ENCODE assay signal across 20 cellular contexts in genomic region chr12:49872781-49873181, GRCh38. TPM values are rescaled to one million over a fixed set of nuclear protein-coding genes. Genes with fewer than 3 reads are reported as not detected.
DNase-seq lines count a peak whose midpoint lies in the region; ATAC-seq, FAIRE-seq and TF ChIP-seq lines count a peak whose summit lies in the region.
"Had no signal": no experiment of that assay in that cellular context is flagged by ENCODE, and none has a peak within 500 bp of the region (broad histone marks: within the 10 kb centered on the region; RNA-seq: fewer than 3 reads in every experiment).

No MANE protein-coding gene starts in this region.

- H3K4me1 Mint-ChIP-seq in HFFc6 (ENCODE audit: low read depth) = peaks cover 55% of the 10 kb centered on the region
- H3K4me1 Mint-ChIP-seq: activated CD4-positive, alpha-beta T cell treated with anti-CD3 and anti-CD28 coated beads, Interleukin-2, amount 10 ng/mL, durations not matched to agents 24 days and 14 days had no signal

- H3K9me1 ChIP-seq in K562 (ENCODE audit: control insufficient read depth, insufficient read depth, low read length) = no peaks in the 10 kb centered on the region

- in situ Hi-C loops in K562 (cut with MboI) = no loop called here

- no peak overlapping the region for H3K4me2 ChIP-seq in K562 (ENCODE audit: insufficient read depth, low read length)
- H3K4me2 ChIP-seq: KMS-11 had no signal

- no peak for TF ChIP-seq POLR2A in K562 (conservative IDR thresholded peaks at IDR 0.05)
- TF ChIP-seq POLR2A in Peyer's patch (IDR thresholded peaks at IDR 0.05) = no peak

- POLR2A ChIA-PET in K562 (lab: Yijun Ruan, JAX) = interaction anchor here (0.6 to 0.9 kb wide), 2 partner anchors 97 to 132 kb away, joined by 3 to 6 read pairs; partner anchors contain the start of gene TMBIM6

- no peak overlapping the region for H2AFZ ChIP-seq in K562 (ENCODE audit: low read depth, low read length)

- 48% methylated on average over 6 of the region's 6 CpGs for WGBS in K562 (ENCODE audit: insufficient coverage, low coverage, missing lambda C conversion rate)

- no peak for TF ChIP-seq RAD21 in K562 (CRISPR knock-in tag; conservative IDR thresholded peaks at IDR 0.05 in 1 of 2, IDR thresholded peaks at IDR 0.05 in 1 of 2)

- DNase-seq in HFFc6 (peak; percentile 29), K562 (ENCODE audit: extremely low read depth in 1 of 4, low spot score in 3 of 4) (no peak), islet precursor cell (peak; percentile 44), midbrain (lab: John Stamatoyannopoulos, UW) (no peak), Peyer's patch (no peak), frontal cortex (ENCODE audit: low spot score in 2 of 2) (no peak)
- no peak for DNase-seq in activated CD4-positive, alpha-beta T cell treated with anti-CD3 and anti-CD28 coated beads for 48 hours
- DNase-seq: activated CD4-positive, alpha-beta T cell treated with anti-CD3 and anti-CD28 coated beads, Interleukin-2, amount 10 ng/mL, durations not matched to agents 24 days and 14 days; NCI-H2107; OCI-M1; stimulated activated CD4-positive, alpha-beta T cell treated with anti-CD3 and anti-CD28 coated beads, Interleukin-4, amount 100 ng/mL, for 24 hours; stimulated activated naive CD4-positive, alpha-beta T cell; T-helper 17 cell had no signal

- no peak overlapping the region for H3K4me3 Mint-ChIP-seq in HFFc6
- H3K4me3 Mint-ChIP-seq: activated CD4-positive, alpha-beta T cell treated with anti-CD3 and anti-CD28 coated beads, Interleukin-2, amount 10 ng/mL, durations not matched to agents 24 days and 14 days; T-helper 17 cell had no signal

- intact Hi-C loops in K562 (cut with micrococcal nuclease) = no loop called here

- H3K79me2 ChIP-seq in K562 (ENCODE audit: control insufficient read depth, insufficient read depth, low read length) = no peaks in the 10 kb centered on the region

- H3K27ac ChIP-seq in C4-2B = peak overlapping the region; percentile 63
- H3K27ac ChIP-seq in K562 (ENCODE audit: extremely low read depth, low read depth, low read length) = no peak overlapping the region; the same call in 2 of the 3 replicates
- H3K27ac ChIP-seq in Peyer's patch = no peak overlapping the region
- H3K27ac ChIP-seq: cardiac muscle cell, KMS-11 had no signal

- CTCF ChIA-PET in K562 (lab: Yijun Ruan, JAX; ENCODE audit: low intra/inter-chr PET ratio) = no interaction called here

- TF ChIP-seq CTCF in C4-2B (conservative IDR thresholded peaks at IDR 0.05) = no peak
- no peak for TF ChIP-seq CTCF in HFFc6 (IDR thresholded peaks at IDR 0.05)
- TF ChIP-seq CTCF in K562 (IDR thresholded peaks at IDR 0.05 in 2 of 3, conservative IDR thresholded peaks at IDR 0.05 in 1 of 3; ENCODE audit: insufficient read depth in 2 of 3, low read depth in 1 of 3, low read length in 3 of 3) = no peak
- TF ChIP-seq CTCF in Peyer's patch (IDR thresholded peaks at IDR 0.05) = no peak

- H3K27me3 ChIP-seq in K562 (ENCODE audit: control insufficient read depth in 2 of 2, insufficient read depth in 2 of 2, low read length in 2 of 2) = no peaks in the 10 kb centered on the region
- no peaks in the 10 kb centered on the region for H3K27me3 ChIP-seq in Peyer's patch
- H3K27me3 ChIP-seq: cardiac muscle cell had no signal

- ATAC-seq in K562 = no peak
- ATAC-seq: T-helper 17 cell had no signal

- no peak overlapping the region for H3K9ac ChIP-seq in K562 (ENCODE audit: insufficient read depth in 1 of 2, low read depth in 2 of 2, low read length in 2 of 2)
- H3K9ac ChIP-seq: KMS-11 had no signal

- H3K36me3 ChIP-seq in K562 (ENCODE audit: control insufficient read depth, insufficient read depth, low read length) (no peaks in the 10 kb centered on the region), Peyer's patch (no peaks in the 10 kb centered on the region)
- H3K36me3 ChIP-seq: cardiac muscle cell had no signal

- no peaks in the 10 kb centered on the region for H3K36me3 Mint-ChIP-seq in HFFc6 (ENCODE audit: low read depth)

- FAIRE-seq in K562 (lab: Jason Lieb, UNC) (no peak), frontal cortex (lab: Jason Lieb, UNC) (no peak)

- H3K9me3 Mint-ChIP-seq in HFFc6 = no peaks in the 10 kb centered on the region

- H4K20me1 ChIP-seq in K562 (replicated peaks; ENCODE audit: control insufficient read depth, insufficient read depth, low read length) = no peaks in the 10 kb centered on the region

- peaks cover 8% of the 10 kb centered on the region; the same call in 1 of the 2 replicates for H3K27me3 Mint-ChIP-seq in HFFc6 (ENCODE audit: insufficient read depth)
- H3K27me3 Mint-ChIP-seq: T-helper 17 cell had no signal

- no peak for TF ChIP-seq EP300 in K562 (IDR thresholded peaks at IDR 0.05; ENCODE audit: low read length)

- H3K4me1 ChIP-seq in K562 (replicated peaks in 1 of 2; ENCODE audit: control insufficient read depth in 2 of 2, insufficient read depth in 2 of 2, low read length in 2 of 2) = peaks cover 29 to 33% of the 10 kb centered on the region in 2 experiments
- H3K4me1 ChIP-seq in Peyer's patch = peaks cover 0 to 6% (median 0%) of the 10 kb centered on the region in 4 donors

- H3K27ac Mint-ChIP-seq in HFFc6 = no peak overlapping the region
- H3K27ac Mint-ChIP-seq: activated CD4-positive, alpha-beta T cell treated with anti-CD3 and anti-CD28 coated beads, Interleukin-2, amount 10 ng/mL, durations not matched to agents 24 days and 14 days; activated T-helper 2 cell treated with anti-CD3 and anti-CD28 coated beads, Interferon-gamma antibody, Interleukin-2, Interleukin-4, amounts not matched to agents 10 μg/mL and 5 μg/mL and 100 μg/mL, durations not matched to agents 14 hours and 24 hours and 36 hours; T-helper 17 cell had no signal

- H3K9me3 ChIP-seq in K562 (replicated peaks; ENCODE audit: control insufficient read depth, insufficient read depth, low read depth, low read length) = peaks cover 2% of the 10 kb centered on the region; the same call in 1 of the 2 replicates
- no peaks in the 10 kb centered on the region for H3K9me3 ChIP-seq in Peyer's patch

- no TSS peak for BruUV-seq in K562 (replicated peaks; lab: Mats Ljungman, UMichigan)

- H3K4me3 ChIP-seq in K562 (no peak overlapping the region), Peyer's patch (no peak overlapping the region)
- H3K4me3 ChIP-seq: cardiac muscle cell had no signal

RNA-seq across cellular contexts. Expression of gene BCDIN3D, which starts 29.9 kb away (rescaled TPM):
- 1 to 10 TPM; 1.5 to 2.9 (median 2.0) TPM for total RNA-seq in HFFc6 (2021; fragmentation: NEBNext Ultra II Directional; extraction: Animal tissue kit (Norgen Biotek cat#: 25700))
- 6.1 and 8.1 TPM in 2 replicates for total RNA-seq in K562 (2011; cell fraction: chromatin; rRNA removed; ENCODE audit: low replicate concordance)
- total RNA-seq in K562 (2011; cell fraction: nucleolus; rRNA removed) = 10.5 and 11.7 TPM in 2 replicates
- total RNA-seq in K562 (2011; cell fraction: nucleoplasm; rRNA removed) = 9.2 and 11.8 TPM in 2 replicates
- total RNA-seq in K562 (2014; rRNA removed) = 3.7 and 4.3 TPM in 2 replicates
- 4.4 and 4.6 TPM in 2 replicates for total RNA-seq in K562 (2014; rRNA removed; fragmentation: Illumina TruSeq; extraction: Trizol)
- 4.9 TPM in 2 replicates for total RNA-seq in K562 (2015; rRNA removed; fragmentation: Illumina TruSeq; extraction: Trizol)
- total RNA-seq in K562 (2021) = 5.1 and 5.6 TPM in 2 replicates
- polyA plus RNA-seq in K562 (2011; rRNA removed) = 3.7 and 5.6 TPM in 2 replicates
- polyA plus RNA-seq in K562 (2011; cell fraction: cytosol; rRNA removed) = 3.5 and 4.3 TPM in 2 replicates
- polyA plus RNA-seq in K562 (2011; cell fraction: nucleus; rRNA removed) = 2.3 and 3.5 TPM in 2 replicates
- polyA plus RNA-seq in K562 (2012) = 4.0 and 5.4 TPM in 2 replicates
- 5.1 and 5.9 TPM in 2 replicates for polyA plus RNA-seq in K562 (2014; fragmentation: Illumina TruSeq; extraction: Trizol)
- 1 to 10 TPM; 6.3 to 6.9 TPM for polyA plus RNA-seq in K562 (2014; fragmentation: Nextera tagmentation; extraction: Ambion mirVana)
- polyA plus RNA-seq in K562 (2014; rRNA removed) = 5.2 and 5.8 TPM in 2 replicates
- polyA minus RNA-seq in K562 (2011; rRNA and poly(A)+ RNA removed) = 4.7 and 5.3 TPM in 2 replicates
- polyA minus RNA-seq in K562 (2011; cell fraction: cytosol; rRNA and poly(A)+ RNA removed) = 1.1 and 1.9 TPM in 2 replicates
- polyA minus RNA-seq in K562 (2011; cell fraction: nucleus; rRNA and poly(A)+ RNA removed) = 2.7 and 4.7 TPM in 2 replicates
- 1 to 10 TPM; 2.3 to 5.2 (median 3.1) TPM for total RNA-seq in Peyer's patch
- 6.9 TPM for total RNA-seq in frontal cortex

RNA-seq across cellular contexts. Expression of gene FAIM2, which starts 30.9 kb away (rescaled TPM):
- total RNA-seq in HFFc6 (2021; fragmentation: NEBNext Ultra II Directional; extraction: Animal tissue kit (Norgen Biotek cat#: 25700)) = 1 to 10 TPM in 4 of 6 experiments, under 1 TPM in 2; 0.24 to 1.1 (median 1.1) TPM
- total RNA-seq in K562 (2011; cell fraction: chromatin; rRNA removed; ENCODE audit: low replicate concordance) = not detected in 2 replicates
- total RNA-seq in K562 (2011; cell fraction: nucleolus; rRNA removed) = not detected in 2 replicates
- total RNA-seq in K562 (2011; cell fraction: nucleoplasm; rRNA removed) = 0.15 TPM in 1 of 2 replicates, not detected in the other
- total RNA-seq in K562 (2014; rRNA removed) (not detected in 2 replicates), K562 (2014; rRNA removed; fragmentation: Illumina TruSeq; extraction: Trizol) (not detected in 2 replicates), K562 (2015; rRNA removed; fragmentation: Illumina TruSeq; extraction: Trizol) (not detected in 2 replicates), K562 (2021) (not detected in 2 replicates), Peyer's patch (1 to 10 TPM in 3 of 4 donors, under 1 TPM in 1; 0.83 to 4.7 (median 2.9) TPM), frontal cortex (17.9 TPM)
- polyA plus RNA-seq in K562 (2011; rRNA removed) (not detected in 2 replicates), K562 (2014; fragmentation: Illumina TruSeq; extraction: Trizol) (not detected in 2 replicates), K562 (2014; fragmentation: Nextera tagmentation; extraction: Ambion mirVana) (under 1 TPM in 1 of 2 experiments, not detected in 1; 0.10 TPM), K562 (2014; rRNA removed) (0.01 TPM in 1 of 2 replicates, not detected in the other)
- 0.07 and 0.76 TPM in 2 replicates for polyA plus RNA-seq in K562 (2011; cell fraction: cytosol; rRNA removed)
- not detected in 2 replicates for polyA plus RNA-seq in K562 (2011; cell fraction: nucleus; rRNA removed)
- 0.09 and 0.17 TPM in 2 replicates for polyA plus RNA-seq in K562 (2012)
- not detected in 2 replicates for polyA minus RNA-seq in K562 (2011; rRNA and poly(A)+ RNA removed)
- polyA minus RNA-seq in K562 (2011; cell fraction: cytosol; rRNA and poly(A)+ RNA removed) = not detected in 2 replicates
- polyA minus RNA-seq in K562 (2011; cell fraction: nucleus; rRNA and poly(A)+ RNA removed) = not detected in 2 replicates
- total RNA-seq: epithelial cell of proximal tubule, mononuclear cell, pulmonary artery endothelial cell had no signal

RNA-seq across cellular contexts. Expression of gene NCKAP5L, which starts 44.6 kb away (rescaled TPM):
- 10 to 100 TPM; 24.4 to 37.5 (median 25.0) TPM for total RNA-seq in HFFc6 (2021; fragmentation: NEBNext Ultra II Directional; extraction: Animal tissue kit (Norgen Biotek cat#: 25700))
- 15.1 and 38.6 TPM in 2 replicates for total RNA-seq in K562 (2011; cell fraction: chromatin; rRNA removed; ENCODE audit: low replicate concordance)
- 21.6 and 25.2 TPM in 2 replicates for total RNA-seq in K562 (2011; cell fraction: nucleolus; rRNA removed)
- total RNA-seq in K562 (2011; cell fraction: nucleoplasm; rRNA removed) = 21.0 and 24.7 TPM in 2 replicates
- total RNA-seq in K562 (2014; rRNA removed) (7.3 and 9.4 TPM in 2 replicates), K562 (2014; rRNA removed; fragmentation: Illumina TruSeq; extraction: Trizol) (1.4 and 2.1 TPM in 2 replicates), K562 (2015; rRNA removed; fragmentation: Illumina TruSeq; extraction: Trizol) (4.7 and 4.9 TPM in 2 replicates), K562 (2021) (13.4 and 14.4 TPM in 2 replicates), Peyer's patch (10 to 100 TPM in 1 of 4 donors, 1 to 10 TPM in 3; 3.3 to 16.5 (median 7.5) TPM), frontal cortex (7.3 TPM)
- polyA plus RNA-seq in K562 (2011; rRNA removed) (1.7 and 3.6 TPM in 2 replicates), K562 (2014; fragmentation: Illumina TruSeq; extraction: Trizol) (3.7 and 7.7 TPM in 2 replicates), K562 (2014; fragmentation: Nextera tagmentation; extraction: Ambion mirVana) (under 1 TPM; 0.01 to 0.04 TPM), K562 (2014; rRNA removed) (4.8 and 6.3 TPM in 2 replicates)
- polyA plus RNA-seq in K562 (2011; cell fraction: cytosol; rRNA removed) = 2.0 and 3.8 TPM in 2 replicates
- polyA plus RNA-seq in K562 (2011; cell fraction: nucleus; rRNA removed) = 7.3 and 13.2 TPM in 2 replicates
- polyA plus RNA-seq in K562 (2012) = 6.2 and 8.4 TPM in 2 replicates
- polyA minus RNA-seq in K562 (2011; rRNA and poly(A)+ RNA removed) = 5.1 and 5.7 TPM in 2 replicates
- polyA minus RNA-seq in K562 (2011; cell fraction: cytosol; rRNA and poly(A)+ RNA removed) = 5.6 and 7.4 TPM in 2 replicates
- polyA minus RNA-seq in K562 (2011; cell fraction: nucleus; rRNA and poly(A)+ RNA removed) = 8.1 and 10.1 TPM in 2 replicates

Comparison
In these comparisons a context has a peak if more than half of its experiments do, and no peak if none do; other contexts are left out.
1. DNase-seq: peak in HFFc6 (single experiment) and islet precursor cell (single experiment); none in K562 (0 of 4), midbrain (single experiment), activated CD4-positive, alpha-beta T cell treated with anti-CD3 and anti-CD28 coated beads for 48 hours (single experiment), Peyer's patch (0 of 3) and frontal cortex (0 of 2).